Comparison of ENCODE assay signal across 7 cellular contexts in genomic region chr5:176043252-176043829, GRCh38.
DNase-seq lines count a peak whose midpoint lies in the region; ATAC-seq, FAIRE-seq and TF ChIP-seq lines count a peak whose summit lies in the region.
"Not testable (repeated sequence)": the region's sequence is repeated elsewhere in the genome, so short reads cannot be mapped to it uniquely, and the experiment has no call there.

No MANE protein-coding gene starts in this region.

- not testable (repeated sequence) for H2BK12ac ChIP-seq in H9 (ENCODE audit: insufficient read length, low read depth, low read length)

- not testable (repeated sequence) for H3K9me3 ChIP-seq in H9 (ENCODE audit: control insufficient read depth, low read depth, low read length); esophagus muscularis mucosa; osteoblast (ENCODE audit: low read depth, low read length)

- H3K4me3 Mint-ChIP-seq in H9 = not testable (repeated sequence)

- not testable (repeated sequence) for H2AK5ac ChIP-seq in H9 (ENCODE audit: insufficient read length, low read length)

- not testable (repeated sequence) for H3K4ac ChIP-seq in H9 (ENCODE audit: low read depth, low read length)

- H3K27me3 ChIP-seq in H9 (ENCODE audit: insufficient read depth, low read length); osteoblast (ENCODE audit: insufficient read depth, low read length): not testable (repeated sequence)
- peaks cover 0 to 12% (median 0%) of the 10 kb centered on the region in 4 donors for H3K27me3 ChIP-seq in esophagus muscularis mucosa

- not testable (repeated sequence) for H3K18ac ChIP-seq in H9 (ENCODE audit: insufficient read length, low read depth, low read length)

- FAIRE-seq in GM12892 (lab: Jason Lieb, UNC) = not testable (repeated sequence)

- not testable (repeated sequence) for H2BK20ac ChIP-seq in H9 (ENCODE audit: low read depth, low read length, poor library complexity, severe bottlenecking)

- H3K4me1 ChIP-seq in H9 (ENCODE audit: insufficient read depth, low read length); esophagus muscularis mucosa; osteoblast (ENCODE audit: insufficient read depth, low read length): not testable (repeated sequence)

- not testable (repeated sequence) for H4K20me1 ChIP-seq in H9 (ENCODE audit: control insufficient read depth, insufficient read depth, insufficient read length); osteoblast (ENCODE audit: insufficient read depth, low read length)

- H3K79me1 ChIP-seq in H9 (ENCODE audit: insufficient read depth, low read depth, low read length, poor library complexity, severe bottlenecking) = not testable (repeated sequence)

- H3T11ph ChIP-seq in H9 (ENCODE audit: low read length) = not testable (repeated sequence)

- H3K27me3 Mint-ChIP-seq in H9 (ENCODE audit: low read depth) = not testable (repeated sequence)

- not testable (repeated sequence) for TF ChIP-seq POLR2A in GM12892 (IDR thresholded peaks at IDR 0.05; ENCODE audit: low read depth, low read length); esophagus muscularis mucosa (IDR thresholded peaks at IDR 0.05; ENCODE audit: low read depth)

- H3K27ac Mint-ChIP-seq in H9 = not testable (repeated sequence)

- not testable (repeated sequence) for H3K23ac ChIP-seq in H9 (ENCODE audit: insufficient read length, low read depth, low read length)

- H3K23me2 ChIP-seq in H9 (ENCODE audit: insufficient read length, low read depth, low read length, poor library complexity, severe bottlenecking) = not testable (repeated sequence)

- not testable (repeated sequence) for H3K27ac ChIP-seq in H9 (ENCODE audit: insufficient read length, low read depth, low read length); coronary artery; esophagus muscularis mucosa (replicated peaks in 1 of 4); osteoblast (ENCODE audit: low read depth, low read length)

- not testable (repeated sequence) for H3K36me3 Mint-ChIP-seq in H9 (ENCODE audit: insufficient read depth in 1 of 3, low read depth in 3 of 3)

- not testable (repeated sequence) for H2AFZ ChIP-seq in H9 (ENCODE audit: low read length); osteoblast (ENCODE audit: low read length)

- not testable (repeated sequence) for H4K91ac ChIP-seq in H9 (ENCODE audit: insufficient read length, low read depth, low read length)

- intact Hi-C loops in esophagus muscularis mucosa (cut with DNase I) = not testable (repeated sequence)

- TF ChIP-seq CTCF in H9 (conservative IDR thresholded peaks at IDR 0.05); coronary artery (IDR thresholded peaks at IDR 0.05); esophagus muscularis mucosa (IDR thresholded peaks at IDR 0.05); osteoblast (IDR thresholded peaks at IDR 0.05; ENCODE audit: extremely low read depth, low read depth, low read length): not testable (repeated sequence)

- H4K8ac ChIP-seq in H9 (replicated peaks; ENCODE audit: insufficient read length, low read depth, low read length) = not testable (repeated sequence)

- H3K79me2 ChIP-seq in H9 (ENCODE audit: insufficient read depth, low read length); osteoblast (ENCODE audit: insufficient read depth, low read length): not testable (repeated sequence)

- H3K4me1 Mint-ChIP-seq in H9 = not testable (repeated sequence)

- not testable (repeated sequence) for H3K36me3 ChIP-seq in esophagus muscularis mucosa; osteoblast (ENCODE audit: insufficient read depth, low read length)

- no CpG with 5 or more reads among the region's 7 CpGs for WGBS in H9 (ENCODE audit: extremely low coverage, insufficient read length, low lambda C conversion rate)
- WGBS in esophagus muscularis mucosa = 90% methylated on average over 3 of the region's 7 CpGs

- DNase-seq in GM12892 (ENCODE audit: insufficient read length) (peak; percentile 3), H9 (peak; percentile 15), coronary artery (ENCODE audit: low spot score) (peak; percentile 70), esophagus muscularis mucosa (ENCODE audit: extremely low spot score) (peak; percentile 86), left lobe of liver (ENCODE audit: low spot score) (peak; percentile 42), osteoblast (ENCODE audit: insufficient read length, low spot score, missing footprints) (peak; percentile 62)
- DNase-seq in activated CD8-positive, alpha-beta memory T cell treated with anti-CD3 and anti-CD28 coated beads, Interleukin-2, amount 50 U/mL, for 4 hours = peak; percentile 9

- H3K14ac ChIP-seq in H9 (ENCODE audit: insufficient read depth, low read length) = not testable (repeated sequence)

- not testable (repeated sequence) for H3K4me2 ChIP-seq in H9 (ENCODE audit: insufficient read depth, insufficient read length, low read length); osteoblast (ENCODE audit: insufficient read depth, low read length)

- not testable (repeated sequence) for H2BK5ac ChIP-seq in H9 (ENCODE audit: insufficient read length, low read length)

- H3K9ac ChIP-seq in H9 (ENCODE audit: extremely low read depth, insufficient read length, low read length) = not testable (repeated sequence)

- TF ChIP-seq EP300 in esophagus muscularis mucosa (IDR thresholded peaks at IDR 0.05) = not testable (repeated sequence)

- H3K56ac ChIP-seq in H9 (ENCODE audit: insufficient read length, low read depth, low read length) = not testable (repeated sequence)

- ATAC-seq in left lobe of liver = not testable (repeated sequence)

- not testable (repeated sequence) for H2BK15ac ChIP-seq in H9 (ENCODE audit: low read depth, low read length)

- not testable (repeated sequence) for H3K4me3 ChIP-seq in coronary artery; esophagus muscularis mucosa; osteoblast (ENCODE audit: insufficient read depth, low read length)

- not testable (repeated sequence) for H2BK120ac ChIP-seq in H9 (ENCODE audit: low read depth, low read length, poor library complexity, severe bottlenecking)

- H3K9me3 Mint-ChIP-seq in H9 = not testable (repeated sequence)

- H4K5ac ChIP-seq in H9 (ENCODE audit: insufficient read length, low read depth, low read length) = not testable (repeated sequence)

Comparison
In these comparisons a context has a peak if more than half of its experiments do, and no peak if none do; other contexts are left out.
1. DNase-seq: peak in every context shown above with its lines; median percentile 86 in esophagus muscularis mucosa; 70 in coronary artery; 62 in osteoblast; 42 in left lobe of liver; 15 in H9; 9 in activated CD8-positive, alpha-beta memory T cell treated with anti-CD3 and anti-CD28 coated beads, Interleukin-2, amount 50 U/mL, for 4 hours; 3 in GM12892.